Comparison of ENCODE assay signal across 9 cellular contexts in the genomic region with DNA sequence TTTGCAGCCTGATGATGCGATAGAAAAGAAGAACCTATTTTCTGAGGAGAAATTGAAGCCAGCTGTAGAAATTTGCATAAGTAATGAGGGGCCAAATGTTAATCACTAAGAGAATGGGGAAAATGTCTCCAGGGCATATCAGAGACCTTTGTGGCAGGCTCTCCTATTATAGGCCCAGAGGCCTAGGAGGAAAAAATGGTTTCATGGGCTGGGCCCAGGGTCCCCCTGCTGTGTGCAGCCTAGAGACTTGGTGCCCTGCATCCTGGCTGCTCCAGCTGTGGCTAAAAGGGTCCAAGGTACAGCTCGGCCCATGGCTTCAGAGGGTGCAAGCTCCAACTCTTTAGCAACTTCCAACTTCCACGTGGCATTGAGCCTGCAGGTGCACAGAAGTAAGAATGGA.
"Had no signal": no experiment of that assay in that cellular context is flagged by ENCODE, and none has a peak within 500 bp of the region (broad histone marks: within the 10 kb centered on the region; RNA-seq: fewer than 3 reads in every experiment).

No MANE protein-coding gene starts in this region.

- H3K27ac Mint-ChIP-seq: IgD-negative memory B cell had no signal

- H3K4me1 Mint-ChIP-seq: IgD-negative memory B cell had no signal

- FAIRE-seq: HepG2, HTR-8/SVneo had no signal

- H3K4me2 ChIP-seq: KMS-11 had no signal

- H3K9ac ChIP-seq: KMS-11 had no signal

- ATAC-seq: HepG2 had no signal

- H3K27ac ChIP-seq: HL-60, KMS-11 had no signal

- DNase-seq: IMR-90, Karpas-422, KBM-7, KG1 had no signal
